Comparison of ENCODE assay signal across 1 cellular context in the genomic region with DNA sequence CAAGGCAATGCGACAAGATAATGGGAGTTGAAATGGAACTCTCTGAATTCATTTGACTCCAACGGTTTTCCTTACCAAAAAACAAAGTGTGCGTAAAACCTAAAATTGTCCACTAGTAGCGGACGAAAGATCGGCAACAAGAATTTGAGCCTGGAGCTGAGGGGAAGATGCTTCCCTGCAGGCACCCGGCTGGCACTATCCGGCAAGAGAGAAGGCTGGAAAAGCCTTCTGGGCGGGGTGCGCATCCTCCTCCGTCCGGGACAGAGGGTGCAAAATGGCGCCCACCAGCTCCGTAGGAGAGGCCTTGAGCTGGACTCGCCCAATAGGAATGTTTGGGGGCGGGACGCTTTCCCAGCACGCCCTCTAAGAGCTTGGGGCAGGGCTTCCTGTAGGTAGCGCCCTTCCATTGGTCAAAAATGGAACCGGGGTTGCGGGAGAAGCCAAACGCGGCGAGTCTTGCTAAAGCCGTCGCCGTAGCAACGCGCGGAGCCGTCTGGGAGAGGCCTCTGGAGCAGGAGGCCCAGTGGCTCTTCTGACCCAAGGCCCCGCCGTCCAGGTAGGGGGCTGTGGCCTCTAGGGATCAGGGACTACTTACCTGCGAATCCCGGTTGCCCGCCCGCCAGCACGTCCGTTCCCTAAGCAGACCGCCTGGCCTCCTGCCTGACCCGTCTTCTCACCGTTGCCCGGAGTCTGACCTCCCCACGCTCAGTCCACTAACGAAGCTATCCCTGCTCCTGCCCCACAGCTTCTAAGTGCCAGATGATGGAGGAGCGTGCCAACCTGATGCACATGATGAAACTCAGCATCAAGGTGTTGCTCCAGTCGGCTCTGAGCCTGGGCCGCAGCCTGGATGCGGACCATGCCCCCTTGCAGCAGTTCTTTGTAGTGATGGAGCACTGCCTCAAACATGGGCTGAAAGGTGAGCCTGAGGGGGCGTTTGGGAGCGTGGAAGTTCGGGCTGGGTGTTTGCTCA.
TF ChIP-seq lines count a peak whose summit lies in the region.

No MANE protein-coding gene starts in this region.

TF ChIP-seq in WTC11, 78 proteins besides CTCF, POLR2A, EP300 and RAD21 (continued from another document and continues in another):
- TF ChIP-seq, protein P1, sequence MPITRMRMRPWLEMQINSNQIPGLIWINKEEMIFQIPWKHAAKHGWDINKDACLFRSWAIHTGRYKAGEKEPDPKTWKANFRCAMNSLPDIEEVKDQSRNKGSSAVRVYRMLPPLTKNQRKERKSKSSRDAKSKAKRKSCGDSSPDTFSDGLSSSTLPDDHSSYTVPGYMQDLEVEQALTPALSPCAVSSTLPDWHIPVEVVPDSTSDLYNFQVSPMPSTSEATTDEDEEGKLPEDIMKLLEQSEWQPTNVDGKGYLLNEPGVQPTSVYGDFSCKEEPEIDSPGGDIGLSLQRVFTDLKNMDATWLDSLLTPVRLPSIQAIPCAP (CRISPR knock-in tag; IDR thresholded peaks at IDR 0.05): no peak
- TF ChIP-seq GTF2I (CRISPR knock-in tag; conservative IDR thresholded peaks at IDR 0.05): no peak
- no peak for TF ChIP-seq GRHL2 (CRISPR knock-in tag; IDR thresholded peaks at IDR 0.05; ENCODE audit: insufficient replicate concordance, severe bottlenecking)
- TF ChIP-seq ELF4 (CRISPR knock-in tag; IDR thresholded peaks at IDR 0.05; ENCODE audit: low read depth): no peak
- TF ChIP-seq, protein P2, sequence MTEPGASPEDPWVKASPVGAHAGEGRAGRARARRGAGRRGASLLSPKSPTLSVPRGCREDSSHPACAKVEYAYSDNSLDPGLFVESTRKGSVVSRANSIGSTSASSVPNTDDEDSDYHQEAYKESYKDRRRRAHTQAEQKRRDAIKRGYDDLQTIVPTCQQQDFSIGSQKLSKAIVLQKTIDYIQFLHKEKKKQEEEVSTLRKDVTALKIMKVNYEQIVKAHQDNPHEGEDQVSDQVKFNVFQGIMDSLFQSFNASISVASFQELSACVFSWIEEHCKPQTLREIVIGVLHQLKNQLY (CRISPR knock-in tag; IDR thresholded peaks at IDR 0.05): no peak
- TF ChIP-seq SMAD4 (CRISPR knock-in tag; IDR thresholded peaks at IDR 0.05): no peak
- no peak for TF ChIP-seq EMX1 (CRISPR knock-in tag; IDR thresholded peaks at IDR 0.05)
- TF ChIP-seq, protein P3, sequence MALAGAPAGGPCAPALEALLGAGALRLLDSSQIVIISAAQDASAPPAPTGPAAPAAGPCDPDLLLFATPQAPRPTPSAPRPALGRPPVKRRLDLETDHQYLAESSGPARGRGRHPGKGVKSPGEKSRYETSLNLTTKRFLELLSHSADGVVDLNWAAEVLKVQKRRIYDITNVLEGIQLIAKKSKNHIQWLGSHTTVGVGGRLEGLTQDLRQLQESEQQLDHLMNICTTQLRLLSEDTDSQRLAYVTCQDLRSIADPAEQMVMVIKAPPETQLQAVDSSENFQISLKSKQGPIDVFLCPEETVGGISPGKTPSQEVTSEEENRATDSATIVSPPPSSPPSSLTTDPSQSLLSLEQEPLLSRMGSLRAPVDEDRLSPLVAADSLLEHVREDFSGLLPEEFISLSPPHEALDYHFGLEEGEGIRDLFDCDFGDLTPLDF (CRISPR knock-in tag; IDR thresholded peaks at IDR 0.05): no peak
- TF ChIP-seq, protein P4, sequence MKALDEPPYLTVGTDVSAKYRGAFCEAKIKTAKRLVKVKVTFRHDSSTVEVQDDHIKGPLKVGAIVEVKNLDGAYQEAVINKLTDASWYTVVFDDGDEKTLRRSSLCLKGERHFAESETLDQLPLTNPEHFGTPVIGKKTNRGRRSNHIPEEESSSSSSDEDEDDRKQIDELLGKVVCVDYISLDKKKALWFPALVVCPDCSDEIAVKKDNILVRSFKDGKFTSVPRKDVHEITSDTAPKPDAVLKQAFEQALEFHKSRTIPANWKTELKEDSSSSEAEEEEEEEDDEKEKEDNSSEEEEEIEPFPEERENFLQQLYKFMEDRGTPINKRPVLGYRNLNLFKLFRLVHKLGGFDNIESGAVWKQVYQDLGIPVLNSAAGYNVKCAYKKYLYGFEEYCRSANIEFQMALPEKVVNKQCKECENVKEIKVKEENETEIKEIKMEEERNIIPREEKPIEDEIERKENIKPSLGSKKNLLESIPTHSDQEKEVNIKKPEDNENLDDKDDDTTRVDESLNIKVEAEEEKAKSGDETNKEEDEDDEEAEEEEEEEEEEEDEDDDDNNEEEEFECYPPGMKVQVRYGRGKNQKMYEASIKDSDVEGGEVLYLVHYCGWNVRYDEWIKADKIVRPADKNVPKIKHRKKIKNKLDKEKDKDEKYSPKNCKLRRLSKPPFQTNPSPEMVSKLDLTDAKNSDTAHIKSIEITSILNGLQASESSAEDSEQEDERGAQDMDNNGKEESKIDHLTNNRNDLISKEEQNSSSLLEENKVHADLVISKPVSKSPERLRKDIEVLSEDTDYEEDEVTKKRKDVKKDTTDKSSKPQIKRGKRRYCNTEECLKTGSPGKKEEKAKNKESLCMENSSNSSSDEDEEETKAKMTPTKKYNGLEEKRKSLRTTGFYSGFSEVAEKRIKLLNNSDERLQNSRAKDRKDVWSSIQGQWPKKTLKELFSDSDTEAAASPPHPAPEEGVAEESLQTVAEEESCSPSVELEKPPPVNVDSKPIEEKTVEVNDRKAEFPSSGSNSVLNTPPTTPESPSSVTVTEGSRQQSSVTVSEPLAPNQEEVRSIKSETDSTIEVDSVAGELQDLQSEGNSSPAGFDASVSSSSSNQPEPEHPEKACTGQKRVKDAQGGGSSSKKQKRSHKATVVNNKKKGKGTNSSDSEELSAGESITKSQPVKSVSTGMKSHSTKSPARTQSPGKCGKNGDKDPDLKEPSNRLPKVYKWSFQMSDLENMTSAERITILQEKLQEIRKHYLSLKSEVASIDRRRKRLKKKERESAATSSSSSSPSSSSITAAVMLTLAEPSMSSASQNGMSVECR (CRISPR knock-in tag; IDR thresholded peaks at IDR 0.05; ENCODE audit: borderline replicate concordance): 0 out of 2 replicates have a peak, but pooled peaks have one; percentile 58
- TF ChIP-seq MXD4 (CRISPR knock-in tag; IDR thresholded peaks at IDR 0.05; ENCODE audit: borderline replicate concordance): no peak
- TF ChIP-seq, protein P5, sequence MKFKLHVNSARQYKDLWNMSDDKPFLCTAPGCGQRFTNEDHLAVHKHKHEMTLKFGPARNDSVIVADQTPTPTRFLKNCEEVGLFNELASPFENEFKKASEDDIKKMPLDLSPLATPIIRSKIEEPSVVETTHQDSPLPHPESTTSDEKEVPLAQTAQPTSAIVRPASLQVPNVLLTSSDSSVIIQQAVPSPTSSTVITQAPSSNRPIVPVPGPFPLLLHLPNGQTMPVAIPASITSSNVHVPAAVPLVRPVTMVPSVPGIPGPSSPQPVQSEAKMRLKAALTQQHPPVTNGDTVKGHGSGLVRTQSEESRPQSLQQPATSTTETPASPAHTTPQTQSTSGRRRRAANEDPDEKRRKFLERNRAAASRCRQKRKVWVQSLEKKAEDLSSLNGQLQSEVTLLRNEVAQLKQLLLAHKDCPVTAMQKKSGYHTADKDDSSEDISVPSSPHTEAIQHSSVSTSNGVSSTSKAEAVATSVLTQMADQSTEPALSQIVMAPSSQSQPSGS (CRISPR knock-in tag; IDR thresholded peaks at IDR 0.05; ENCODE audit: borderline replicate concordance, low read depth): no peak
- no peak for TF ChIP-seq IRF2 (CRISPR knock-in tag; IDR thresholded peaks at IDR 0.05; ENCODE audit: borderline replicate concordance, low read depth)
- no peak for TF ChIP-seq JUN (CRISPR knock-in tag; IDR thresholded peaks at IDR 0.05)
- TF ChIP-seq NFYB (CRISPR knock-in tag; conservative IDR thresholded peaks at IDR 0.05; ENCODE audit: low read depth): peak; percentile 84
- peak; percentile 71; the same call in 1 of the 2 replicates for TF ChIP-seq CBFB (CRISPR knock-in tag; IDR thresholded peaks at IDR 0.05; ENCODE audit: low read depth)
- TF ChIP-seq ZNF423 (CRISPR knock-in tag; IDR thresholded peaks at IDR 0.05): no peak
- 0 out of 2 replicates have a peak, but pooled peaks have one; percentile 25 for TF ChIP-seq ETV6 (CRISPR knock-in tag; IDR thresholded peaks at IDR 0.05)
- no peak for TF ChIP-seq NR1H2 (CRISPR knock-in tag; IDR thresholded peaks at IDR 0.05)
- no peak for TF ChIP-seq NFATC4 (CRISPR knock-in tag; IDR thresholded peaks at IDR 0.05)
- TF ChIP-seq RELA (CRISPR knock-in tag; IDR thresholded peaks at IDR 0.05; ENCODE audit: borderline replicate concordance): no peak
- 0 out of 2 replicates have a peak, but pooled peaks have one; percentile 9 for TF ChIP-seq FOXK1 (CRISPR knock-in tag; IDR thresholded peaks at IDR 0.05)
- TF ChIP-seq HMGA2 (CRISPR knock-in tag; IDR thresholded peaks at IDR 0.05): no peak
- TF ChIP-seq KAT7 (CRISPR knock-in tag; IDR thresholded peaks at IDR 0.05; ENCODE audit: borderline replicate concordance): no peak
- peak; percentile 86 for TF ChIP-seq SP1 (CRISPR knock-in tag; conservative IDR thresholded peaks at IDR 0.05)
- TF ChIP-seq PRRX2 (CRISPR knock-in tag; IDR thresholded peaks at IDR 0.05): no peak
- TF ChIP-seq, protein P6, sequence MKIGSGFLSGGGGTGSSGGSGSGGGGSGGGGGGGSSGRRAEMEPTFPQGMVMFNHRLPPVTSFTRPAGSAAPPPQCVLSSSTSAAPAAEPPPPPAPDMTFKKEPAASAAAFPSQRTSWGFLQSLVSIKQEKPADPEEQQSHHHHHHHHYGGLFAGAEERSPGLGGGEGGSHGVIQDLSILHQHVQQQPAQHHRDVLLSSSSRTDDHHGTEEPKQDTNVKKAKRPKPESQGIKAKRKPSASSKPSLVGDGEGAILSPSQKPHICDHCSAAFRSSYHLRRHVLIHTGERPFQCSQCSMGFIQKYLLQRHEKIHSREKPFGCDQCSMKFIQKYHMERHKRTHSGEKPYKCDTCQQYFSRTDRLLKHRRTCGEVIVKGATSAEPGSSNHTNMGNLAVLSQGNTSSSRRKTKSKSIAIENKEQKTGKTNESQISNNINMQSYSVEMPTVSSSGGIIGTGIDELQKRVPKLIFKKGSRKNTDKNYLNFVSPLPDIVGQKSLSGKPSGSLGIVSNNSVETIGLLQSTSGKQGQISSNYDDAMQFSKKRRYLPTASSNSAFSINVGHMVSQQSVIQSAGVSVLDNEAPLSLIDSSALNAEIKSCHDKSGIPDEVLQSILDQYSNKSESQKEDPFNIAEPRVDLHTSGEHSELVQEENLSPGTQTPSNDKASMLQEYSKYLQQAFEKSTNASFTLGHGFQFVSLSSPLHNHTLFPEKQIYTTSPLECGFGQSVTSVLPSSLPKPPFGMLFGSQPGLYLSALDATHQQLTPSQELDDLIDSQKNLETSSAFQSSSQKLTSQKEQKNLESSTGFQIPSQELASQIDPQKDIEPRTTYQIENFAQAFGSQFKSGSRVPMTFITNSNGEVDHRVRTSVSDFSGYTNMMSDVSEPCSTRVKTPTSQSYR (CRISPR knock-in tag; IDR thresholded peaks at IDR 0.05): no peak
- TF ChIP-seq, protein P7, sequence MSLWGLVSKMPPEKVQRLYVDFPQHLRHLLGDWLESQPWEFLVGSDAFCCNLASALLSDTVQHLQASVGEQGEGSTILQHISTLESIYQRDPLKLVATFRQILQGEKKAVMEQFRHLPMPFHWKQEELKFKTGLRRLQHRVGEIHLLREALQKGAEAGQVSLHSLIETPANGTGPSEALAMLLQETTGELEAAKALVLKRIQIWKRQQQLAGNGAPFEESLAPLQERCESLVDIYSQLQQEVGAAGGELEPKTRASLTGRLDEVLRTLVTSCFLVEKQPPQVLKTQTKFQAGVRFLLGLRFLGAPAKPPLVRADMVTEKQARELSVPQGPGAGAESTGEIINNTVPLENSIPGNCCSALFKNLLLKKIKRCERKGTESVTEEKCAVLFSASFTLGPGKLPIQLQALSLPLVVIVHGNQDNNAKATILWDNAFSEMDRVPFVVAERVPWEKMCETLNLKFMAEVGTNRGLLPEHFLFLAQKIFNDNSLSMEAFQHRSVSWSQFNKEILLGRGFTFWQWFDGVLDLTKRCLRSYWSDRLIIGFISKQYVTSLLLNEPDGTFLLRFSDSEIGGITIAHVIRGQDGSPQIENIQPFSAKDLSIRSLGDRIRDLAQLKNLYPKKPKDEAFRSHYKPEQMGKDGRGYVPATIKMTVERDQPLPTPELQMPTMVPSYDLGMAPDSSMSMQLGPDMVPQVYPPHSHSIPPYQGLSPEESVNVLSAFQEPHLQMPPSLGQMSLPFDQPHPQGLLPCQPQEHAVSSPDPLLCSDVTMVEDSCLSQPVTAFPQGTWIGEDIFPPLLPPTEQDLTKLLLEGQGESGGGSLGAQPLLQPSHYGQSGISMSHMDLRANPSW (CRISPR knock-in tag; conservative IDR thresholded peaks at IDR 0.05; ENCODE audit: low read depth): no peak
- no peak for TF ChIP-seq TEAD1 (CRISPR knock-in tag; IDR thresholded peaks at IDR 0.05)
- TF ChIP-seq ZNF263 (CRISPR knock-in tag; IDR thresholded peaks at IDR 0.05; ENCODE audit: low read depth): no peak
- TF ChIP-seq ZNF416 (CRISPR knock-in tag; IDR thresholded peaks at IDR 0.05): 0 out of 2 replicates have a peak, but pooled peaks have one; percentile 15
- TF ChIP-seq, protein P8, sequence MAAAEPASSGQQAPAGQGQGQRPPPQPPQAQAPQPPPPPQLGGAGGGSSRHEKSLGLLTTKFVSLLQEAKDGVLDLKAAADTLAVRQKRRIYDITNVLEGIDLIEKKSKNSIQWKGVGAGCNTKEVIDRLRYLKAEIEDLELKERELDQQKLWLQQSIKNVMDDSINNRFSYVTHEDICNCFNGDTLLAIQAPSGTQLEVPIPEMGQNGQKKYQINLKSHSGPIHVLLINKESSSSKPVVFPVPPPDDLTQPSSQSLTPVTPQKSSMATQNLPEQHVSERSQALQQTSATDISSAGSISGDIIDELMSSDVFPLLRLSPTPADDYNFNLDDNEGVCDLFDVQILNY (CRISPR knock-in tag; IDR thresholded peaks at IDR 0.05): 0 out of 2 replicates have a peak, but pooled peaks have one; percentile 43
- TF ChIP-seq NR2C2 (CRISPR knock-in tag; IDR thresholded peaks at IDR 0.05): no peak
- no peak for TF ChIP-seq CREB1 (CRISPR knock-in tag; IDR thresholded peaks at IDR 0.05)
- TF ChIP-seq, protein P9, sequence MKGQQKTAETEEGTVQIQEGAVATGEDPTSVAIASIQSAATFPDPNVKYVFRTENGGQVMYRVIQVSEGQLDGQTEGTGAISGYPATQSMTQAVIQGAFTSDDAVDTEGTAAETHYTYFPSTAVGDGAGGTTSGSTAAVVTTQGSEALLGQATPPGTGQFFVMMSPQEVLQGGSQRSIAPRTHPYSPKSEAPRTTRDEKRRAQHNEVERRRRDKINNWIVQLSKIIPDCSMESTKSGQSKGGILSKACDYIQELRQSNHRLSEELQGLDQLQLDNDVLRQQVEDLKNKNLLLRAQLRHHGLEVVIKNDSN (CRISPR knock-in tag; IDR thresholded peaks at IDR 0.05): 0 out of 2 replicates have a peak, but pooled peaks have one; percentile 19
- no peak for TF ChIP-seq NR3C1 (CRISPR knock-in tag; conservative IDR thresholded peaks at IDR 0.05; ENCODE audit: low read depth)
- no peak for TF ChIP-seq FOXJ3 (CRISPR knock-in tag; IDR thresholded peaks at IDR 0.05; ENCODE audit: borderline replicate concordance)
